In the genomic region with DNA sequence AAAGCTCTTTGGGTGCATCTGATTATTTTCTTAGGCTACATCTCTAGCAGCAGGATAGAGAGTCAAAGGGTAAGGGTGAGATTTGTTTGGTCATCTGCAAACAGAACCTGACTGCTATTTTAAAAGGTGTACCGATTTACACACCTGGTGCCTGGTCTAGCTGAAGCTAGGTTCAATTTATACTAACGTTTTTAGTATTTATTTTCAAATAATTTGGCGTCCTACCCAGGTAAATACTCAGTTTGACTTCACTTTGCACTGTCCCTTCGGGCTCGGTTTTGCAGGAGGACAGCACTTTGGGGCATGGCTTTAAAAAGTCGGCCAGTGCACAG, we compare ENCODE assay signal across 8 cellular contexts. TPM values are rescaled to one million over a fixed set of nuclear protein-coding genes. Genes with fewer than 3 reads are reported as not detected.
DNase-seq lines count a peak whose midpoint lies in the region; ATAC-seq and TF ChIP-seq lines count a peak whose summit lies in the region.

No MANE protein-coding gene starts in this region.

- no peak for ATAC-seq in CD4-positive, alpha-beta T cell (ENCODE audit: poor library complexity)
- ATAC-seq in HG02678 (IDR thresholded peaks at IDR 0.05; ENCODE audit: unreplicated experiment), result no peak

- no peak for TF ChIP-seq CTCF in CD4-positive, alpha-beta T cell (IDR thresholded peaks at IDR 0.05)
- TF ChIP-seq CTCF in neural crest cell (conservative IDR thresholded peaks at IDR 0.05) (no peak), GM13976 (IDR thresholded peaks at IDR 0.05; ENCODE audit: borderline replicate concordance, control extremely low read depth, extremely low read depth, insufficient read depth, missing control alignments) (no peak)

- CTCF ChIA-PET in CD4-positive, alpha-beta T cell (lab: Charles Lee), result interaction anchor here (0.8 to 2.0 kb wide), 3 partner anchors 35 to 865 kb away, joined by 3 to 8 read pairs (median 3); partner anchors contain the start of gene ATAD2B

- H3K4me3 ChIP-seq in MG63 (peak overlapping the region; percentile 99), duodenal mucosa (ENCODE audit: low read depth in 1 of 2, low read length in 2 of 2) (peak overlapping the region; percentile 82 to 93)

- no peaks in the 10 kb centered on the region for H3K9me3 ChIP-seq in CD4-positive, alpha-beta T cell (ENCODE audit: control insufficient read depth, low read length)
- no peaks in the 10 kb centered on the region for H3K9me3 ChIP-seq in MG63
- no peaks in the 10 kb centered on the region for H3K9me3 ChIP-seq in duodenal mucosa (ENCODE audit: control insufficient read depth in 1 of 2, low read length in 2 of 2)

- H3K9me3 Mint-ChIP-seq in CD4-positive, alpha-beta T cell, result no peaks in the 10 kb centered on the region
- H3K9me3 Mint-ChIP-seq in neural crest cell, result no peaks in the 10 kb centered on the region

- H3K36me3 Mint-ChIP-seq in CD4-positive, alpha-beta T cell (ENCODE audit: low read depth), result peaks cover 24% of the 10 kb centered on the region
- H3K36me3 Mint-ChIP-seq in neural crest cell (ENCODE audit: low read depth), result peaks cover 13% of the 10 kb centered on the region

- peak overlapping the region; percentile 95 for H3K27ac ChIP-seq in CD4-positive, alpha-beta T cell (ENCODE audit: low read depth, low read length)
- peak overlapping the region; percentile 99 for H3K27ac ChIP-seq in duodenal mucosa (ENCODE audit: low read depth, low read length)

- no peaks in the 10 kb centered on the region for H3K27me3 ChIP-seq in CD4-positive, alpha-beta T cell (ENCODE audit: control insufficient read depth, insufficient read depth, low read length)
- no peaks in the 10 kb centered on the region for H3K27me3 ChIP-seq in MG63
- no peaks in the 10 kb centered on the region for H3K27me3 ChIP-seq in duodenal mucosa (ENCODE audit: control insufficient read depth in 1 of 2, insufficient read depth in 2 of 2, low read length in 2 of 2)

- peaks cover 21% of the 10 kb centered on the region for H3K4me1 Mint-ChIP-seq in CD4-positive, alpha-beta T cell (ENCODE audit: low read depth)
- peaks cover 66% of the 10 kb centered on the region for H3K4me1 Mint-ChIP-seq in neural crest cell

- H3K9ac ChIP-seq in duodenal mucosa (ENCODE audit: low read depth in 1 of 2, low read length in 2 of 2), result peak overlapping the region; percentile 70 to 94

- in situ Hi-C loops in GM13976 (cut with MboI; ENCODE audit: low sequenced_read_pairs, unreplicated experiment), result no loop called here

- intact Hi-C loops in CD4-positive, alpha-beta T cell (cut with DNase I, micrococcal nuclease), result loop anchor here (2.0 to 10.0 kb wide), 8 partner anchors 34 to 1082 kb away; partner anchors contain the start of genes ASXL2 (in 1 of the 2), ATAD2B (in 1 of the 2), ITSN2 (in 1 of the 2) and NCOA1 (in 1 of the 2)

- H3K36me3 ChIP-seq in MG63 (peaks cover 38% of the 10 kb centered on the region), duodenal mucosa (ENCODE audit: control insufficient read depth in 1 of 2, insufficient read depth in 2 of 2, low read length in 2 of 2) (peaks cover 4 to 5% of the 10 kb centered on the region in 2 donors)

- H3K27me3 Mint-ChIP-seq in CD4-positive, alpha-beta T cell, result no peaks in the 10 kb centered on the region
- no peaks in the 10 kb centered on the region for H3K27me3 Mint-ChIP-seq in neural crest cell (ENCODE audit: low read depth)

- POLR2A ChIA-PET in CD4-positive, alpha-beta T cell (lab: Charles Lee), result interaction anchor here (0.8 to 1.8 kb wide), 13 partner anchors 9 to 865 kb away, joined by 3 to 17 read pairs (median 3); partner anchors contain the start of genes ADCY3, ATAD2B, ITSN2 and NCOA1

- peaks cover 16 to 17% of the 10 kb centered on the region in 2 donors for H3K4me1 ChIP-seq in duodenal mucosa (ENCODE audit: control insufficient read depth in 1 of 2, insufficient read depth in 2 of 2, low read length in 2 of 2)

- H3K4me3 Mint-ChIP-seq in CD4-positive, alpha-beta T cell, result peak overlapping the region; percentile 97
- H3K4me3 Mint-ChIP-seq in neural crest cell, result peak overlapping the region; percentile 100

- peak overlapping the region; percentile 99 for H3K27ac Mint-ChIP-seq in CD4-positive, alpha-beta T cell
- peak overlapping the region; percentile 100 for H3K27ac Mint-ChIP-seq in neural crest cell (ENCODE audit: unreplicated experiment)

- no peak for DNase-seq in CD4-positive, alpha-beta T cell
- DNase-seq in MG63 (no peak), neural crest cell (ENCODE audit: low read depth, low spot score) (no peak), HuH-7 (ENCODE audit: low spot score) (no peak), COLO668 (lab: John Stamatoyannopoulos, UW; ENCODE audit: unreplicated experiment) (no peak), GM13976 (ENCODE audit: low spot score) (no peak)

RNA-seq across cellular contexts. Expression of gene PTRHD1, which starts 0.7 kb away (rescaled TPM):
- total RNA-seq in CD4-positive, alpha-beta T cell, result 10 to 100 TPM; 15.3 to 15.7 TPM
- total RNA-seq in MG63 (2014; rRNA removed; shearing (Covaris generic); ENCODE audit: low replicate concordance), result 28.6 and 32.1 TPM in 2 replicates
- 38.2 and 42.7 TPM in 2 replicates for total RNA-seq in neural crest cell

RNA-seq across cellular contexts. Expression of gene CENPO, which starts 0.7 kb away (rescaled TPM):
- 1 to 10 TPM; 3.4 to 3.5 TPM for total RNA-seq in CD4-positive, alpha-beta T cell
- 18.3 and 25.5 TPM in 2 replicates for total RNA-seq in MG63 (2014; rRNA removed; shearing (Covaris generic); ENCODE audit: low replicate concordance)
- total RNA-seq in neural crest cell, result 69.3 and 69.7 TPM in 2 replicates
